In the genomic region with DNA sequence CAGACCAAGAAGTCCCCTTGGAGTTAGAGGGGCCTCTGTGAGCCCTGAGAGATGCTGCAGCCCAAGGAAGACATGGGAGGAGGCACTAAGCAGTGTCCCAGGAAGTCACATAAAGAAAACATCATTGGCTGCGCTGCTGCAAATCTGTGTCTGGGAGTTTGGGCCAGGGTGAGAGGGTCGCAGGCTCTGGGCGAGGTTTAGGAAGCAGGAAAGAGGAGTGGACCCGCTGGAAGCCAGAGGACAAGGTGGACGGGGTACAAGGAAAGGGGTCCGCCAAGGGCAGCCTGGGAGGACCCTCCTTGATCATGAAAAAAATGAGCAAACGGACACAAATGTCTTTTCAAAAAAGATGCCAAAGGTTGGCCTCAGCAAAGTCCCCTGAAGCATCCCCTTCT, we compare ENCODE assay signal across 12 cellular contexts. TPM values are rescaled to one million over a fixed set of nuclear protein-coding genes. Genes with fewer than 3 reads are reported as not detected.
DNase-seq lines count a peak whose midpoint lies in the region; ATAC-seq, FAIRE-seq and TF ChIP-seq lines count a peak whose summit lies in the region.
"Had no signal": no experiment of that assay in that cellular context is flagged by ENCODE, and none has a peak within 500 bp of the region (broad histone marks: within the 10 kb centered on the region; RNA-seq: fewer than 3 reads in every experiment).

No MANE protein-coding gene starts in this region.

- intact Hi-C loops in activated CD4-positive, alpha-beta memory T cell treated with anti-CD3 and anti-CD28 coated beads for 36 hours (cut with micrococcal nuclease): loop anchor here (1.0 to 2.0 kb wide), 4 partner anchors 24 to 212 kb away; a partner anchor contains a TSS
- intact Hi-C loops in HepG2 (cut with micrococcal nuclease; ENCODE audit: unreplicated experiment): no loop called here

- H3K4me3 Mint-ChIP-seq in activated CD8-positive, alpha-beta memory T cell treated with anti-CD3 and anti-CD28 coated beads, Interleukin-2, amount 10 ng/mL, durations not matched to agents 7 days and 5 days: peak overlapping the region; percentile 84
- H3K4me3 Mint-ChIP-seq in activated CD4-positive, alpha-beta memory T cell treated with anti-CD3 and anti-CD28 coated beads for 36 hours: peak overlapping the region; percentile 91
- peak overlapping the region; percentile 88 to 99 for H3K4me3 Mint-ChIP-seq in stimulated activated naive CD8-positive, alpha-beta T cell treated with anti-CD3 and anti-CD28 coated beads, Interleukin-15, amount 100 ng/mL, for 72 hours

- no peaks in the 10 kb centered on the region for H3K27me3 Mint-ChIP-seq in activated CD8-positive, alpha-beta memory T cell treated with anti-CD3 and anti-CD28 coated beads, Interleukin-2, amount 10 ng/mL, durations not matched to agents 7 days and 5 days
- no peaks in the 10 kb centered on the region for H3K27me3 Mint-ChIP-seq in activated CD4-positive, alpha-beta memory T cell treated with anti-CD3 and anti-CD28 coated beads for 36 hours
- H3K27me3 Mint-ChIP-seq in stimulated activated naive CD8-positive, alpha-beta T cell treated with anti-CD3 and anti-CD28 coated beads, Interleukin-15, amount 100 ng/mL, for 72 hours: no peaks in the 10 kb centered on the region

- H3K9me3 Mint-ChIP-seq in activated CD8-positive, alpha-beta memory T cell treated with anti-CD3 and anti-CD28 coated beads, Interleukin-2, amount 10 ng/mL, durations not matched to agents 7 days and 5 days (ENCODE audit: low read depth): no peaks in the 10 kb centered on the region
- H3K9me3 Mint-ChIP-seq in activated CD4-positive, alpha-beta memory T cell treated with anti-CD3 and anti-CD28 coated beads for 36 hours: peaks cover 4% of the 10 kb centered on the region
- H3K9me3 Mint-ChIP-seq in stimulated activated naive CD8-positive, alpha-beta T cell treated with anti-CD3 and anti-CD28 coated beads, Interleukin-15, amount 100 ng/mL, for 72 hours: no peaks in the 10 kb centered on the region

- POLR2A ChIA-PET in activated CD4-positive, alpha-beta memory T cell treated with anti-CD3 and anti-CD28 coated beads for 36 hours (lab: Charles Lee): interaction anchor here (0.6 to 2.6 kb wide), 12 partner anchors 9 to 133 kb away, joined by 3 to 28 read pairs (median 8); a partner anchor contains a TSS
- POLR2A ChIA-PET in HepG2 (lab: Yijun Ruan, JAX): interaction anchor here (1.1 to 3.1 kb wide), 7 partner anchors 9 to 142 kb away, joined by 3 to 32 read pairs (median 6); a partner anchor contains a TSS

- TF ChIP-seq RAD21 in HepG2 (CRISPR knock-in tag; IDR thresholded peaks at IDR 0.05): no peak

- no peak for TF ChIP-seq CTCF in HepG2 (CRISPR knock-in tag; IDR thresholded peaks at IDR 0.05)

- peaks cover 16% of the 10 kb centered on the region for H3K36me3 Mint-ChIP-seq in activated CD8-positive, alpha-beta memory T cell treated with anti-CD3 and anti-CD28 coated beads, Interleukin-2, amount 10 ng/mL, durations not matched to agents 7 days and 5 days
- peaks cover 4% of the 10 kb centered on the region for H3K36me3 Mint-ChIP-seq in activated CD4-positive, alpha-beta memory T cell treated with anti-CD3 and anti-CD28 coated beads for 36 hours

- peaks cover 83% of the 10 kb centered on the region for H3K4me1 ChIP-seq in HepG2 (ENCODE audit: insufficient read depth, low read length)

- no peaks in the 10 kb centered on the region for H3K9me3 ChIP-seq in HepG2 (ENCODE audit: low read length)
- H3K9me3 ChIP-seq: ascending aorta had no signal

- no peaks in the 10 kb centered on the region for H4K20me1 ChIP-seq in HepG2 (ENCODE audit: insufficient read depth, low read length)

- no peak for TF ChIP-seq POLR2A in HepG2 (IDR thresholded peaks at IDR 0.05; ENCODE audit: insufficient read depth in 1 of 2, low read depth in 2 of 2, low read length in 2 of 2)

- H3K4me3 ChIP-seq in HepG2 (replicated peaks in 1 of 3; ENCODE audit: insufficient read depth in 1 of 3, low read depth in 2 of 3, low read length in 3 of 3): peak overlapping the region in 2 of 3 experiments; percentile 46 to 52; a peak in 2 of 6 replicates

- no peak for DNase-seq in activated CD8-positive, alpha-beta memory T cell treated with anti-CD3 and anti-CD28 coated beads, Interleukin-2, amount 10 ng/mL, durations not matched to agents 7 days and 5 days
- no peak for DNase-seq in activated CD8-positive, alpha-beta memory T cell treated with anti-CD3 and anti-CD28 coated beads, Interleukin-2, amount 50 U/mL, for 4 hours
- DNase-seq in activated CD4-positive, alpha-beta memory T cell treated with anti-CD3 and anti-CD28 coated beads for 36 hours: no peak
- no peak for DNase-seq in HepG2 (ENCODE audit: low spot score)
- DNase-seq in stimulated activated naive CD8-positive, alpha-beta T cell treated with anti-CD3 and anti-CD28 coated beads, Interleukin-15, amount 100 ng/mL, for 72 hours: no peak
- DNase-seq in COLO668 (lab: John Stamatoyannopoulos, UW; ENCODE audit: unreplicated experiment): no peak
- no peak for DNase-seq in GM19239 (ENCODE audit: insufficient read length, low spot score)
- DNase-seq: NCI-H526 treated with DMSO at 0.1 percent for 48 hours had no signal

- peak overlapping the region; percentile 85 for H3K4me2 ChIP-seq in HepG2 (ENCODE audit: low read depth, low read length)

- H3K27ac ChIP-seq in HepG2 (ENCODE audit: extremely low read length, insufficient read depth, low read length): no peak overlapping the region
- H3K27ac ChIP-seq: VCaP had no signal

- FAIRE-seq in HepG2 (lab: Jason Lieb, UNC) (no peak), GM19239 (lab: Jason Lieb, UNC) (no peak)
- FAIRE-seq: frontal cortex had no signal

- no peaks in the 10 kb centered on the region for H3K79me2 ChIP-seq in HepG2 (ENCODE audit: insufficient read depth, low read length)

- peak overlapping the region; percentile 63; the same call in 1 of the 2 replicates for H3K9ac ChIP-seq in HepG2 (ENCODE audit: insufficient read depth, low read depth, low read length)

- 90% methylated on average over 7 of the region's 7 CpGs for WGBS in HepG2 (ENCODE audit: low lambda C conversion rate)

- H3K27ac Mint-ChIP-seq in activated CD8-positive, alpha-beta memory T cell treated with anti-CD3 and anti-CD28 coated beads, Interleukin-2, amount 10 ng/mL, durations not matched to agents 7 days and 5 days: peak overlapping the region; percentile 100
- H3K27ac Mint-ChIP-seq in activated CD4-positive, alpha-beta memory T cell treated with anti-CD3 and anti-CD28 coated beads for 36 hours: peak overlapping the region; percentile 100
- H3K27ac Mint-ChIP-seq in stimulated activated naive CD8-positive, alpha-beta T cell treated with anti-CD3 and anti-CD28 coated beads, Interleukin-15, amount 100 ng/mL, for 72 hours: peak overlapping the region; percentile 98 to 99

- peaks cover 93% of the 10 kb centered on the region for H3K4me1 Mint-ChIP-seq in activated CD8-positive, alpha-beta memory T cell treated with anti-CD3 and anti-CD28 coated beads, Interleukin-2, amount 10 ng/mL, durations not matched to agents 7 days and 5 days
- peaks cover 87% of the 10 kb centered on the region for H3K4me1 Mint-ChIP-seq in activated CD4-positive, alpha-beta memory T cell treated with anti-CD3 and anti-CD28 coated beads for 36 hours (ENCODE audit: low read depth)
- peaks cover 98% of the 10 kb centered on the region for H3K4me1 Mint-ChIP-seq in stimulated activated naive CD8-positive, alpha-beta T cell treated with anti-CD3 and anti-CD28 coated beads, Interleukin-15, amount 100 ng/mL, for 72 hours

- no peaks in the 10 kb centered on the region for H3K27me3 ChIP-seq in HepG2 (ENCODE audit: control insufficient read depth in 1 of 2, insufficient read depth in 2 of 2, low read length in 2 of 2)
- H3K27me3 ChIP-seq: ascending aorta had no signal

- no TSS peak for BruUV-seq in HepG2 (replicated peaks; lab: Mats Ljungman, UMichigan)

- CTCF ChIA-PET in activated CD8-positive, alpha-beta memory T cell treated with anti-CD3 and anti-CD28 coated beads, Interleukin-2, amount 10 ng/mL, durations not matched to agents 7 days and 5 days (lab: Charles Lee): interaction anchor here (1.0 to 2.9 kb wide), 7 partner anchors 8 to 132 kb away, joined by 3 to 26 read pairs (median 5); no protein-coding TSS in a partner anchor
- CTCF ChIA-PET in activated CD4-positive, alpha-beta memory T cell treated with anti-CD3 and anti-CD28 coated beads for 36 hours (lab: Charles Lee): interaction anchor here (0.9 to 3.6 kb wide), 12 partner anchors 11 to 132 kb away, joined by 3 to 20 read pairs (median 4); a partner anchor contains a TSS
- CTCF ChIA-PET in HepG2 (lab: Yijun Ruan, JAX; ENCODE audit: low intra/inter-chr PET ratio, low total read pairs): no interaction called here

- TF ChIP-seq EP300 in HepG2 (IDR thresholded peaks at IDR 0.05; ENCODE audit: low read depth in 2 of 2, low read length in 2 of 2) (no peak), HepG2 (CRISPR knock-in tag; IDR thresholded peaks at IDR 0.05; ENCODE audit: borderline replicate concordance) (no peak)

- in situ Hi-C loops in HepG2 (cut with HindIII; ENCODE audit: extremely low pct_ligation_motif_present, low pct_unique_long_range_greater_than_20kb): no loop called here

- H3K36me3 ChIP-seq in HepG2 (replicated peaks in 1 of 2; ENCODE audit: control insufficient read depth in 1 of 2, insufficient read depth in 2 of 2, low read length in 2 of 2): no peaks in the 10 kb centered on the region
- H3K36me3 ChIP-seq: ascending aorta had no signal

- no peak for ATAC-seq in activated CD8-positive, alpha-beta memory T cell treated with anti-CD3 and anti-CD28 coated beads, Interleukin-2, amount 10 ng/mL, durations not matched to agents 7 days and 5 days
- ATAC-seq in HepG2 (no peak), GM21619 (IDR thresholded peaks at IDR 0.05; ENCODE audit: unreplicated experiment) (no peak)
- ATAC-seq in stimulated activated naive CD8-positive, alpha-beta T cell treated with anti-CD3 and anti-CD28 coated beads, Interleukin-15, amount 100 ng/mL, for 72 hours: no peak

- no peak overlapping the region for H2AFZ ChIP-seq in HepG2 (ENCODE audit: low read length)

RNA-seq across cellular contexts. Expression of a gene that starts 15.5 kb away (rescaled TPM):
- total RNA-seq in activated CD8-positive, alpha-beta memory T cell treated with anti-CD3 and anti-CD28 coated beads, Interleukin-2, amount 10 ng/mL, durations not matched to agents 7 days and 5 days: 10 to 100 TPM; 55.2 to 65.7 TPM
- total RNA-seq in activated CD4-positive, alpha-beta memory T cell treated with anti-CD3 and anti-CD28 coated beads for 36 hours: 100 to 1,000 TPM; 164 to 169 TPM
- total RNA-seq in HepG2 (2016; rRNA removed; fragmentation: Illumina TruSeq; extraction: Trizol): 41.4 and 60.1 TPM in 2 replicates
- 22.9 and 24.8 TPM in 2 replicates for total RNA-seq in HepG2 (2016; cell fraction: cytosol; rRNA removed; fragmentation: Illumina TruSeq; extraction: Trizol; ENCODE audit: low read depth)
- 40.1 and 52.3 TPM in 2 replicates for total RNA-seq in HepG2 (2016; cell fraction: insoluble cytoplasmic fraction; rRNA removed; fragmentation: Illumina TruSeq; extraction: Trizol)
- 38.4 and 42.1 TPM in 2 replicates for total RNA-seq in HepG2 (2016; cell fraction: membrane; rRNA removed; fragmentation: Illumina TruSeq; extraction: Trizol)
- 23.4 and 26.0 TPM in 2 replicates for total RNA-seq in HepG2 (2016; cell fraction: nucleus; rRNA removed; fragmentation: Illumina TruSeq; extraction: Trizol)
- polyA plus RNA-seq in HepG2 (2011; rRNA removed): 48.7 and 60.5 TPM in 2 replicates
- polyA plus RNA-seq in HepG2 (2011; cell fraction: cytosol; rRNA removed): 35.1 and 50.0 TPM in 2 replicates
- 16.6 and 20.7 TPM in 2 replicates for polyA plus RNA-seq in HepG2 (2011; cell fraction: nucleus; rRNA removed)
- 55.8 and 68.9 TPM in 2 replicates for polyA plus RNA-seq in HepG2 (2012)
- 37.2 and 40.1 TPM in 2 replicates for polyA plus RNA-seq in HepG2 (2016; cell fraction: cytosol; fragmentation: Illumina TruSeq; extraction: Trizol; ENCODE audit: low read depth)
- 67.5 and 71.1 TPM in 2 replicates for polyA plus RNA-seq in HepG2 (2016; cell fraction: insoluble cytoplasmic fraction; fragmentation: Illumina TruSeq; extraction: Trizol; ENCODE audit: low read depth)
- polyA plus RNA-seq in HepG2 (2016; cell fraction: membrane; fragmentation: Illumina TruSeq; extraction: Trizol; ENCODE audit: low read depth): 42.6 and 44.3 TPM in 2 replicates
- 39.9 and 41.4 TPM in 2 replicates for polyA plus RNA-seq in HepG2 (2016; cell fraction: nucleus; fragmentation: Illumina TruSeq; extraction: Trizol; ENCODE audit: insufficient read depth, low read depth)
- 29.1 and 31.0 TPM in 2 replicates for polyA minus RNA-seq in HepG2 (2011; rRNA and poly(A)+ RNA removed; ENCODE audit: low replicate concordance)
- 46.4 and 51.7 TPM in 2 replicates for polyA minus RNA-seq in HepG2 (2011; cell fraction: cytosol; rRNA and poly(A)+ RNA removed)
- 32.6 and 44.3 TPM in 2 replicates for polyA minus RNA-seq in HepG2 (2011; cell fraction: nucleus; rRNA and poly(A)+ RNA removed)

RNA-seq across cellular contexts. Expression of a gene that starts 45.9 kb away (rescaled TPM):
- 10 to 100 TPM; 56.0 to 94.9 TPM for total RNA-seq in activated CD8-positive, alpha-beta memory T cell treated with anti-CD3 and anti-CD28 coated beads, Interleukin-2, amount 10 ng/mL, durations not matched to agents 7 days and 5 days
- 10 to 100 TPM; 69.9 to 72.6 TPM for total RNA-seq in activated CD4-positive, alpha-beta memory T cell treated with anti-CD3 and anti-CD28 coated beads for 36 hours
- total RNA-seq in HepG2 (2016; rRNA removed; fragmentation: Illumina TruSeq; extraction: Trizol): 7.2 and 9.8 TPM in 2 replicates
- 0.61 and 0.71 TPM in 2 replicates for total RNA-seq in HepG2 (2016; cell fraction: cytosol; rRNA removed; fragmentation: Illumina TruSeq; extraction: Trizol; ENCODE audit: low read depth)
- 7.0 and 8.5 TPM in 2 replicates for total RNA-seq in HepG2 (2016; cell fraction: insoluble cytoplasmic fraction; rRNA removed; fragmentation: Illumina TruSeq; extraction: Trizol)
- total RNA-seq in HepG2 (2016; cell fraction: membrane; rRNA removed; fragmentation: Illumina TruSeq; extraction: Trizol): 2.7 and 2.9 TPM in 2 replicates
- total RNA-seq in HepG2 (2016; cell fraction: nucleus; rRNA removed; fragmentation: Illumina TruSeq; extraction: Trizol): 2.9 and 4.3 TPM in 2 replicates
- polyA plus RNA-seq in HepG2 (2011; rRNA removed): 32.5 and 36.7 TPM in 2 replicates
- polyA plus RNA-seq in HepG2 (2011; cell fraction: cytosol; rRNA removed): 23.5 and 30.7 TPM in 2 replicates
- 9.8 and 12.8 TPM in 2 replicates for polyA plus RNA-seq in HepG2 (2011; cell fraction: nucleus; rRNA removed)
- 6.6 and 9.0 TPM in 2 replicates for polyA plus RNA-seq in HepG2 (2012)
- 0.33 and 0.35 TPM in 2 replicates for polyA plus RNA-seq in HepG2 (2016; cell fraction: cytosol; fragmentation: Illumina TruSeq; extraction: Trizol; ENCODE audit: low read depth)
- polyA plus RNA-seq in HepG2 (2016; cell fraction: insoluble cytoplasmic fraction; fragmentation: Illumina TruSeq; extraction: Trizol; ENCODE audit: low read depth): 8.7 and 10.9 TPM in 2 replicates
- 1.5 and 1.6 TPM in 2 replicates for polyA plus RNA-seq in HepG2 (2016; cell fraction: membrane; fragmentation: Illumina TruSeq; extraction: Trizol; ENCODE audit: low read depth)
- polyA plus RNA-seq in HepG2 (2016; cell fraction: nucleus; fragmentation: Illumina TruSeq; extraction: Trizol; ENCODE audit: insufficient read depth, low read depth): 5.0 and 5.4 TPM in 2 replicates
- 0.21 and 49.0 TPM in 2 replicates for polyA minus RNA-seq in HepG2 (2011; rRNA and poly(A)+ RNA removed; ENCODE audit: low replicate concordance)
- polyA minus RNA-seq in HepG2 (2011; cell fraction: cytosol; rRNA and poly(A)+ RNA removed): 29.2 and 32.6 TPM in 2 replicates
- polyA minus RNA-seq in HepG2 (2011; cell fraction: nucleus; rRNA and poly(A)+ RNA removed): 13.3 and 18.3 TPM in 2 replicates
